In genomic region chr15:70494861-70495571, GRCh38 we compare ENCODE assay signal across 8 cellular contexts.
A peak's percentile ranks its signal among the peaks of the same experiment; 100 is the strongest.
DNase-seq lines count a peak whose midpoint lies in the region; ATAC-seq and TF ChIP-seq lines count a peak whose summit lies in the region.

No MANE protein-coding gene starts in this region.

- POLR2A ChIA-PET in activated CD4-positive, alpha-beta memory T cell treated with anti-CD3 and anti-CD28 coated beads for 36 hours (lab: Charles Lee) = no interaction called here
- POLR2A ChIA-PET in activated CD4-positive, alpha-beta memory T cell treated with anti-CD3 and anti-CD28 coated beads, Interleukin-2, amount 10 ng/mL, durations not matched to agents 7 days and 5 days (lab: Charles Lee) = interaction anchor here (1.9 kb wide), 1 partner anchor 11 kb away, joined by 5 read pairs; no protein-coding TSS in a partner anchor
- POLR2A ChIA-PET in OCI-LY7 (lab: Charles Lee) = interaction anchor here (1.2 to 1.5 kb wide), 2 partner anchors 9 kb away, joined by 3 to 11 read pairs; no protein-coding TSS in a partner anchor

- DNase-seq in activated CD4-positive, alpha-beta memory T cell treated with anti-CD3 and anti-CD28 coated beads for 36 hours = peak; percentile 80
- no peak for DNase-seq in activated CD4-positive, alpha-beta memory T cell treated with anti-CD3 and anti-CD28 coated beads, Interleukin-2, amount 10 ng/mL, durations not matched to agents 7 days and 5 days
- DNase-seq in OCI-LY7 (ENCODE audit: low spot score) (no peak), epithelial cell of esophagus (ENCODE audit: low read depth) (peak; percentile 99), immature natural killer cell (no peak), heart right ventricle (no peak)
- DNase-seq in stimulated activated CD4-positive, alpha-beta T cell treated with anti-CD3 and anti-CD28 coated beads, Interleukin-4, amount 100 ng/mL, for 24 hours = peak; percentile 61

- no peaks in the 10 kb centered on the region for H3K27me3 ChIP-seq in heart right ventricle

- H3K36me3 Mint-ChIP-seq in activated CD4-positive, alpha-beta memory T cell treated with anti-CD3 and anti-CD28 coated beads for 36 hours = peaks cover 2% of the 10 kb centered on the region
- H3K36me3 Mint-ChIP-seq in activated CD4-positive, alpha-beta memory T cell treated with anti-CD3 and anti-CD28 coated beads, Interleukin-2, amount 10 ng/mL, durations not matched to agents 7 days and 5 days (ENCODE audit: low read depth) = peaks cover 8% of the 10 kb centered on the region
- no peaks in the 10 kb centered on the region for H3K36me3 Mint-ChIP-seq in immature natural killer cell

- no peaks in the 10 kb centered on the region for H3K9me2 ChIP-seq in OCI-LY7 (ENCODE audit: insufficient read depth, low read length)

- H3K4me3 Mint-ChIP-seq in activated CD4-positive, alpha-beta memory T cell treated with anti-CD3 and anti-CD28 coated beads for 36 hours = no peak overlapping the region
- H3K4me3 Mint-ChIP-seq in activated CD4-positive, alpha-beta memory T cell treated with anti-CD3 and anti-CD28 coated beads, Interleukin-2, amount 10 ng/mL, durations not matched to agents 7 days and 5 days = no peak overlapping the region
- peak overlapping the region in 1 of 5 donors; percentile 30 for H3K4me3 Mint-ChIP-seq in immature natural killer cell

- H3K4me3 ChIP-seq in OCI-LY7 (ENCODE audit: low read depth, low read length, poor library complexity, severe bottlenecking) (no peak overlapping the region), epithelial cell of esophagus (ENCODE audit: low read length) (no peak overlapping the region), heart right ventricle (no peak overlapping the region)

- H3K27ac ChIP-seq in OCI-LY7 (ENCODE audit: low read depth, low read length, poor library complexity, severe bottlenecking) = peak overlapping the region; percentile 24
- peak overlapping the region in 1 of 10 donors; percentile 8 for H3K27ac ChIP-seq in heart right ventricle

- H3K9me3 Mint-ChIP-seq in activated CD4-positive, alpha-beta memory T cell treated with anti-CD3 and anti-CD28 coated beads for 36 hours = no peaks in the 10 kb centered on the region
- H3K9me3 Mint-ChIP-seq in activated CD4-positive, alpha-beta memory T cell treated with anti-CD3 and anti-CD28 coated beads, Interleukin-2, amount 10 ng/mL, durations not matched to agents 7 days and 5 days = no peaks in the 10 kb centered on the region
- no peaks in the 10 kb centered on the region for H3K9me3 Mint-ChIP-seq in immature natural killer cell

- H3K9me3 ChIP-seq in OCI-LY7 (ENCODE audit: low read length) (no peaks in the 10 kb centered on the region), heart right ventricle (no peaks in the 10 kb centered on the region)

- H3K4me2 ChIP-seq in OCI-LY7 (ENCODE audit: low read length) = peak overlapping the region; percentile 81

- H3K27me3 Mint-ChIP-seq in activated CD4-positive, alpha-beta memory T cell treated with anti-CD3 and anti-CD28 coated beads for 36 hours = peaks cover 18% of the 10 kb centered on the region
- peaks cover 83% of the 10 kb centered on the region for H3K27me3 Mint-ChIP-seq in activated CD4-positive, alpha-beta memory T cell treated with anti-CD3 and anti-CD28 coated beads, Interleukin-2, amount 10 ng/mL, durations not matched to agents 7 days and 5 days
- H3K27me3 Mint-ChIP-seq in immature natural killer cell (ENCODE audit: low read depth in 3 of 3) = peaks cover 17 to 38% (median 36%) of the 10 kb centered on the region in 3 donors

- no peak for TF ChIP-seq CTCF in OCI-LY7 (conservative IDR thresholded peaks at IDR 0.05; ENCODE audit: low read length)
- TF ChIP-seq CTCF in epithelial cell of esophagus (IDR thresholded peaks at IDR 0.05; ENCODE audit: insufficient read depth, low read depth, low read length, missing control alignments) = no peak
- no peak for TF ChIP-seq CTCF in heart right ventricle (IDR thresholded peaks at IDR 0.05)

- BruUV-seq in OCI-LY7 (replicated peaks; lab: Mats Ljungman, UMichigan) = no TSS peak

- ATAC-seq in heart right ventricle = no peak
- ATAC-seq in GM18867 (IDR thresholded peaks at IDR 0.05; ENCODE audit: unreplicated experiment) = no peak

- H4K20me1 ChIP-seq in OCI-LY7 (ENCODE audit: insufficient read depth, low read length) = no peaks in the 10 kb centered on the region

- intact Hi-C loops in activated CD4-positive, alpha-beta memory T cell treated with anti-CD3 and anti-CD28 coated beads for 36 hours (cut with micrococcal nuclease) = loop anchor here (1.0 to 5.0 kb wide), 4 partner anchors 9 to 918 kb away; no protein-coding TSS in a partner anchor
- intact Hi-C loops in OCI-LY7 (cut with micrococcal nuclease; ENCODE audit: unreplicated experiment) = no loop called here
- intact Hi-C loops in heart right ventricle (cut with DNase I) = no loop called here

- no peaks in the 10 kb centered on the region for H3K36me3 ChIP-seq in OCI-LY7 (ENCODE audit: insufficient read depth, low read length)
- H3K36me3 ChIP-seq in heart right ventricle = no peaks in the 10 kb centered on the region

- H3K4me1 ChIP-seq in OCI-LY7 (ENCODE audit: insufficient read depth, low read length, poor library complexity, severe bottlenecking) (peaks cover 59% of the 10 kb centered on the region), heart right ventricle (peaks cover 0 to 49% (median 0%) of the 10 kb centered on the region in 9 donors)

- peaks cover 62% of the 10 kb centered on the region for H3K4me1 Mint-ChIP-seq in activated CD4-positive, alpha-beta memory T cell treated with anti-CD3 and anti-CD28 coated beads for 36 hours (ENCODE audit: low read depth)
- H3K4me1 Mint-ChIP-seq in activated CD4-positive, alpha-beta memory T cell treated with anti-CD3 and anti-CD28 coated beads, Interleukin-2, amount 10 ng/mL, durations not matched to agents 7 days and 5 days = peaks cover 54% of the 10 kb centered on the region
- H3K4me1 Mint-ChIP-seq in immature natural killer cell = peaks cover 70 to 78% of the 10 kb centered on the region in 2 donors

- WGBS in heart right ventricle, 2 donors = 54 to 68% methylated on average over 8 of the region's 8 CpGs

- no peaks in the 10 kb centered on the region for H3K79me2 ChIP-seq in OCI-LY7 (ENCODE audit: insufficient read depth, low read depth, low read length)

- H3K27ac Mint-ChIP-seq in activated CD4-positive, alpha-beta memory T cell treated with anti-CD3 and anti-CD28 coated beads for 36 hours = peak overlapping the region; percentile 28
- H3K27ac Mint-ChIP-seq in activated CD4-positive, alpha-beta memory T cell treated with anti-CD3 and anti-CD28 coated beads, Interleukin-2, amount 10 ng/mL, durations not matched to agents 7 days and 5 days = no peak overlapping the region
- no peak overlapping the region for H3K27ac Mint-ChIP-seq in immature natural killer cell

- CTCF ChIA-PET in activated CD4-positive, alpha-beta memory T cell treated with anti-CD3 and anti-CD28 coated beads for 36 hours (lab: Charles Lee) = interaction anchor here (0.8 kb wide), 1 partner anchor 9 kb away, joined by 3 read pairs; no protein-coding TSS in a partner anchor
- CTCF ChIA-PET in activated CD4-positive, alpha-beta memory T cell treated with anti-CD3 and anti-CD28 coated beads, Interleukin-2, amount 10 ng/mL, durations not matched to agents 7 days and 5 days (lab: Charles Lee) = interaction anchor here (1.0 to 1.2 kb wide), 2 partner anchors 17 to 28 kb away, joined by 3 to 5 read pairs; no protein-coding TSS in a partner anchor
- CTCF ChIA-PET in OCI-LY7 (lab: Charles Lee; ENCODE audit: unreplicated experiment) = interaction anchor here (1.3 kb wide), 1 partner anchor 10 kb away, joined by 4 read pairs; no protein-coding TSS in a partner anchor

- H2AFZ ChIP-seq in OCI-LY7 (ENCODE audit: low read length) = peak overlapping the region; percentile 57; the same call in 1 of the 2 replicates

Comparison
In these comparisons a context has a peak if more than half of its experiments do, and no peak if none do; other contexts are left out.
1. DNase-seq: peak in activated CD4-positive, alpha-beta memory T cell treated with anti-CD3 and anti-CD28 coated beads for 36 hours (single experiment), epithelial cell of esophagus (single experiment) and stimulated activated CD4-positive, alpha-beta T cell treated with anti-CD3 and anti-CD28 coated beads, Interleukin-4, amount 100 ng/mL, for 24 hours (single experiment); none in activated CD4-positive, alpha-beta memory T cell treated with anti-CD3 and anti-CD28 coated beads, Interleukin-2, amount 10 ng/mL, durations not matched to agents 7 days and 5 days (single experiment), OCI-LY7 (single experiment), immature natural killer cell (0 of 3) and heart right ventricle (0 of 2).